8 cellular contexts compared by ENCODE assay signal in genomic region chr1:231242516-231243198, GRCh38. TPM values are rescaled to one million over a fixed set of nuclear protein-coding genes. Genes with fewer than 3 reads are reported as not detected.
DNase-seq lines count a peak whose midpoint lies in the region; ATAC-seq and TF ChIP-seq lines count a peak whose summit lies in the region.

No MANE protein-coding gene starts in this region.

- H3K9me3 ChIP-seq in heart right ventricle (no peaks in the 10 kb centered on the region), right atrium auricular region (no peaks in the 10 kb centered on the region), iPS-20b (ENCODE audit: insufficient read depth, low read depth, low read length) (no peaks in the 10 kb centered on the region), upper lobe of right lung (no peaks in the 10 kb centered on the region)

- TF ChIP-seq CTCF in heart right ventricle (IDR thresholded peaks at IDR 0.05) (no peak), right atrium auricular region (IDR thresholded peaks at IDR 0.05) (no peak), WI38 (IDR thresholded peaks at IDR 0.05; ENCODE audit: low read depth, low read length) (no peak), upper lobe of right lung (IDR thresholded peaks at IDR 0.05) (no peak)

- 56 to 59% methylated on average over 5 of the region's 5 CpGs for WGBS in heart right ventricle, 2 donors

- H3K9ac ChIP-seq in iPS-20b (ENCODE audit: low read depth, low read length), result no peak overlapping the region; the same call in 1 of the 2 replicates

- H3K27me3 ChIP-seq in heart right ventricle (no peaks in the 10 kb centered on the region), right atrium auricular region (no peaks in the 10 kb centered on the region), iPS-20b (ENCODE audit: insufficient read depth, low read length) (no peaks in the 10 kb centered on the region), upper lobe of right lung (no peaks in the 10 kb centered on the region)

- H3K27ac ChIP-seq in heart right ventricle (peak overlapping the region in 1 of 10 donors; percentile 87), right atrium auricular region (no peak overlapping the region), iPS-20b (ENCODE audit: low read length) (no peak overlapping the region), upper lobe of right lung (no peak overlapping the region)

- DNase-seq in heart right ventricle, result no peak
- no peak for DNase-seq in right atrium auricular region (ENCODE audit: low spot score)
- no peak for DNase-seq in upper lobe of right lung
- no peak for DNase-seq in A172 (ENCODE audit: low spot score)
- no peak for DNase-seq in NCI-H526 (lab: John Stamatoyannopoulos, UW)

- peak overlapping the region in 7 of 10 donors; percentile 72 to 92 (median 84) for H3K4me3 ChIP-seq in heart right ventricle
- peak overlapping the region in 1 of 2 donors; percentile 66 for H3K4me3 ChIP-seq in right atrium auricular region
- H3K4me3 ChIP-seq in WI38 (ENCODE audit: low read depth, low read length), result peak overlapping the region; percentile 93; the same call in 1 of the 2 replicates
- peak overlapping the region; percentile 91 for H3K4me3 ChIP-seq in iPS-20b (ENCODE audit: low read length)
- peak overlapping the region; percentile 95 for H3K4me3 ChIP-seq in upper lobe of right lung

- H3K4me1 ChIP-seq in heart right ventricle (peaks cover 0 to 48% (median 38%) of the 10 kb centered on the region in 9 donors), right atrium auricular region (peaks cover 0 to 31% of the 10 kb centered on the region in 2 donors), iPS-20b (ENCODE audit: insufficient read depth, low read length) (no peaks in the 10 kb centered on the region), upper lobe of right lung (peaks cover 25% of the 10 kb centered on the region)

- intact Hi-C loops in heart right ventricle (cut with DNase I) (loop anchor here in 6 of 10 donors (5.0 to 10.0 kb wide), 3 partner anchors 92 to 362 kb away; partner anchors contain the start of genes EXOC8 (in 5 of the 6) and SPRTN (in 5 of the 6)), upper lobe of right lung (cut with DNase I) (no loop called here)

- H3K36me3 ChIP-seq in heart right ventricle (peaks cover 0 to 33% (median 11%) of the 10 kb centered on the region in 9 donors), right atrium auricular region (peaks cover 14% of the 10 kb centered on the region), iPS-20b (ENCODE audit: insufficient read depth, low read depth, low read length) (peaks cover 18% of the 10 kb centered on the region), upper lobe of right lung (peaks cover 13% of the 10 kb centered on the region)

- ATAC-seq in heart right ventricle (no peak), upper lobe of right lung (no peak), HG02642 (IDR thresholded peaks at IDR 0.05; ENCODE audit: poor library complexity, unreplicated experiment) (no peak)

RNA-seq across cellular contexts. Expression of gene GNPAT, which starts 1.6 kb away (rescaled TPM):
- 10 to 100 TPM; 49.0 to 74.0 (median 51.8) TPM for total RNA-seq in heart right ventricle
- polyA plus RNA-seq in heart right ventricle, result 10 to 100 TPM; 40.3 to 53.9 TPM
- 10 to 100 TPM; 30.8 to 53.2 TPM for total RNA-seq in right atrium auricular region
- 34.5 TPM for total RNA-seq in upper lobe of right lung
- 129 and 134 TPM in 2 replicates for total RNA-seq in A172 (2014; rRNA removed; shearing (Covaris generic))
